2 cellular contexts compared by ENCODE assay signal in the genomic region with DNA sequence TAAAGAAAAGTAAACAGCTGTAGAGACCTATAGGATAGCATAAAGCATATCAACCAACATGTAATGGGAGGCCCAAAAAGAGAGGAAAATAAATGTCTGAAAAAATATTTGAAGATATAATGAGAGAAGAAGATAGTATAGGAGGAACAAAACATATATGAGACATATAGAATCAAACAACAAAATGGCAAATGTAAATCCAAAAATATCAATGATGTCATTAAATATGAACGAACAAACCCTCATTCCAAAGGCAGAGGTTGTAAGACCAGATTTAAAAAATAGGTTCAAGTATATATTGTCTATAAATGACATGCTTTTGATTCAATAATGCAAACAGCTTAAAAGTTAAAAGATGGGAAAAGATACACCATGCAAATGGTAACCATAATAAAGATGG.
TF ChIP-seq lines count a peak whose summit lies in the region.

No MANE protein-coding gene starts in this region.

TF ChIP-seq in HepG2, 621 proteins besides CTCF, POLR2A, EP300 and RAD21 (continued from another document):
- TF ChIP-seq, protein P1, sequence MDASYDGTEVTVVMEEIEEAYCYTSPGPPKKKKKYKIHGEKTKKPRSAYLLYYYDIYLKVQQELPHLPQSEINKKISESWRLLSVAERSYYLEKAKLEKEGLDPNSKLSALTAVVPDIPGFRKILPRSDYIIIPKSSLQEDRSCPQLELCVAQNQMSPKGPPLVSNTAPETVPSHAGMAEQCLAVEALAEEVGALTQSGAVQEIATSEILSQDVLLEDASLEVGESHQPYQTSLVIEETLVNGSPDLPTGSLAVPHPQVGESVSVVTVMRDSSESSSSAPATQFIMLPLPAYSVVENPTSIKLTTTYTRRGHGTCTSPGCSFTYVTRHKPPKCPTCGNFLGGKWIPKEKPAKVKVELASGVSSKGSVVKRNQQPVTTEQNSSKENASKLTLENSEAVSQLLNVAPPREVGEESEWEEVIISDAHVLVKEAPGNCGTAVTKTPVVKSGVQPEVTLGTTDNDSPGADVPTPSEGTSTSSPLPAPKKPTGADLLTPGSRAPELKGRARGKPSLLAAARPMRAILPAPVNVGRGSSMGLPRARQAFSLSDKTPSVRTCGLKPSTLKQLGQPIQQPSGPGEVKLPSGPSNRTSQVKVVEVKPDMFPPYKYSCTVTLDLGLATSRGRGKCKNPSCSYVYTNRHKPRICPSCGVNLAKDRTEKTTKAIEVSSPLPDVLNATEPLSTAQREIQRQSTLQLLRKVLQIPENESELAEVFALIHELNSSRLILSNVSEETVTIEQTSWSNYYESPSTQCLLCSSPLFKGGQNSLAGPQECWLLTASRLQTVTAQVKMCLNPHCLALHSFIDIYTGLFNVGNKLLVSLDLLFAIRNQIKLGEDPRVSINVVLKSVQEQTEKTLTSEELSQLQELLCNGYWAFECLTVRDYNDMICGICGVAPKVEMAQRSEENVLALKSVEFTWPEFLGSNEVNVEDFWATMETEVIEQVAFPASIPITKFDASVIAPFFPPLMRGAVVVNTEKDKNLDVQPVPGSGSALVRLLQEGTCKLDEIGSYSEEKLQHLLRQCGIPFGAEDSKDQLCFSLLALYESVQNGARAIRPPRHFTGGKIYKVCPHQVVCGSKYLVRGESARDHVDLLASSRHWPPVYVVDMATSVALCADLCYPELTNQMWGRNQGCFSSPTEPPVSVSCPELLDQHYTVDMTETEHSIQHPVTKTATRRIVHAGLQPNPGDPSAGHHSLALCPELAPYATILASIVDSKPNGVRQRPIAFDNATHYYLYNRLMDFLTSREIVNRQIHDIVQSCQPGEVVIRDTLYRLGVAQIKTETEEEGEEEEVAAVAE (CRISPR knock-in tag; IDR thresholded peaks at IDR 0.05; ENCODE audit: borderline replicate concordance): no peak

TF ChIP-seq in A549, 52 proteins besides CTCF, POLR2A, EP300 and RAD21 (continued from another document):
- TF ChIP-seq ESRRA (IDR thresholded peaks at IDR 0.05; ENCODE audit: borderline replicate concordance, low read length): no peak
- TF ChIP-seq MAFK (IDR thresholded peaks at IDR 0.05; ENCODE audit: partially characterized antibody): no peak
- no peak for TF ChIP-seq MAZ (IDR thresholded peaks at IDR 0.05; ENCODE audit: borderline replicate concordance, low read depth, low read length)
- no peak for TF ChIP-seq SREBF2 (IDR thresholded peaks at IDR 0.05)
- TF ChIP-seq, protein P2, sequence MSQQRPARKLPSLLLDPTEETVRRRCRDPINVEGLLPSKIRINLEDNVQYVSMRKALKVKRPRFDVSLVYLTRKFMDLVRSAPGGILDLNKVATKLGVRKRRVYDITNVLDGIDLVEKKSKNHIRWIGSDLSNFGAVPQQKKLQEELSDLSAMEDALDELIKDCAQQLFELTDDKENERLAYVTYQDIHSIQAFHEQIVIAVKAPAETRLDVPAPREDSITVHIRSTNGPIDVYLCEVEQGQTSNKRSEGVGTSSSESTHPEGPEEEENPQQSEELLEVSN (IDR thresholded peaks at IDR 0.05; ENCODE audit: borderline replicate concordance, low read depth): no peak
- no peak for TF ChIP-seq TFCP2L1 (CRISPR knock-in tag; IDR thresholded peaks at IDR 0.05)
- TF ChIP-seq, protein P3, sequence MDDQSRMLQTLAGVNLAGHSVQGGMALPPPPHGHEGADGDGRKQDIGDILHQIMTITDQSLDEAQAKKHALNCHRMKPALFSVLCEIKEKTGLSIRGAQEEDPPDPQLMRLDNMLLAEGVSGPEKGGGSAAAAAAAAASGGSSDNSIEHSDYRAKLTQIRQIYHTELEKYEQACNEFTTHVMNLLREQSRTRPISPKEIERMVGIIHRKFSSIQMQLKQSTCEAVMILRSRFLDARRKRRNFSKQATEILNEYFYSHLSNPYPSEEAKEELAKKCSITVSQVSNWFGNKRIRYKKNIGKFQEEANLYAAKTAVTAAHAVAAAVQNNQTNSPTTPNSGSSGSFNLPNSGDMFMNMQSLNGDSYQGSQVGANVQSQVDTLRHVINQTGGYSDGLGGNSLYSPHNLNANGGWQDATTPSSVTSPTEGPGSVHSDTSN (IDR thresholded peaks at IDR 0.05): no peak
- TF ChIP-seq EHMT2 (IDR thresholded peaks at IDR 0.05; ENCODE audit: low read depth): no peak
- TF ChIP-seq MYC (IDR thresholded peaks at IDR 0.05; ENCODE audit: borderline replicate concordance, low read length): no peak
